ENCODE assay signal across 1 cellular context in the genomic region with DNA sequence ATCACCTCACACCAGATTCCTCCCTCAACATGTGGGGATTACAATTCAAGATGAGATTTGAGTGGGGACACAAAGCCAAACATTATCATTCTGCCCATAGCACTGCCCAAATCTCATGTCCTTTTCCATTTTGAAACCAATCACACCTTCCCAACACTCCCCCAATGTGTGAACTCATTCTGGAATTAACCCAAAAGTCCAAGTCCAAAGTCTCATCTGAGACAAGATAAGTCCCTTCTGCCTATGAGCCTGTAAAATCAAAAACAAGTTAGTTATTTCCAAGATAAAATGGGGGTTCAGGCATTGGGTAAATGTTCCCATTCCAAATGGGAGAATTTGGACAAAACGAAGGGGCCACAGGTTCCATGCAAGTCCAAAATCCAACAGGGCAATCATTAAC. TPM values are rescaled to one million over a fixed set of nuclear protein-coding genes. Genes with fewer than 3 reads are reported as not detected.
"Had no signal": no experiment of that assay in that cellular context is flagged by ENCODE, and none has a peak within 500 bp of the region (broad histone marks: within the 10 kb centered on the region; RNA-seq: fewer than 3 reads in every experiment).

No MANE protein-coding gene starts in this region.

RNA-seq across cellular contexts. Expression of gene IL15, which starts 54.9 kb away (rescaled TPM):
- total RNA-seq: OCI-LY7 had no signal
